In the genomic region with DNA sequence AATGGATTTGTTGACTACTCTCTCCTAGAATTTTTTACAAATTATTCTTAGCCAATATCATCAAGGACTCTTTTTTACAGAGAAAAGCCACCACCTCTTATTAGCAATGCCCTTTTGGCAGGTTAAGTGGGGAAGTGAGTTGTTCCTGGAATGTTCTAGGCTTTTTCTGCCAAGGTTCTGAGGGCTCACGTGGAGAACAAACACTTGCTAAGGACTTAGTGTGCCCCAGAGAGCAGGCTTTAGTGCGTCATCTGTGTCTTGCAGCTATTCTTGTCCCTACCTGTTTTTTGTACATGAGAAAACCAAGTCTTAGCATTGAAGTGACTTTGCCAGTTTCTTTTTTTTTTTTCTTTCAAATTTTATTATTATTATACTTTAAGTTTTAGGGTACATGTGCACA, we compare ENCODE assay signal across 25 cellular contexts. TPM values are rescaled to one million over a fixed set of nuclear protein-coding genes. Genes with fewer than 3 reads are reported as not detected.
DNase-seq lines count a peak whose midpoint lies in the region; ATAC-seq and TF ChIP-seq lines count a peak whose summit lies in the region.
"Had no signal": no experiment of that assay in that cellular context is flagged by ENCODE, and none has a peak within 500 bp of the region (broad histone marks: within the 10 kb centered on the region; RNA-seq: fewer than 3 reads in every experiment).

No MANE protein-coding gene starts in this region.

- DNase-seq in ascending aorta (ENCODE audit: low spot score in 2 of 2), result peak; percentile 30 to 89
- peak; percentile 70 for DNase-seq in esophagus muscularis mucosa (ENCODE audit: extremely low spot score)
- DNase-seq in lung (ENCODE audit: low spot score), result peak; percentile 37
- DNase-seq in upper lobe of left lung, result peak in 1 of 2 donors; percentile 81
- DNase-seq in coronary artery (ENCODE audit: low spot score), result no peak
- DNase-seq in activated naive CD4-positive, alpha-beta T cell treated with anti-CD3 and anti-CD28 coated beads, Interleukin-2, amount 50 U/mL, for 72 hours (ENCODE audit: low spot score in 2 of 2), result no peak
- DNase-seq: activated CD4-positive, alpha-beta T cell treated with anti-CD3 and anti-CD28 coated beads, Interleukin-2, amount 10 ng/mL, durations not matched to agents 24 days and 14 days; activated naive CD4-positive, alpha-beta T cell treated with anti-CD3 and anti-CD28 coated beads, Interleukin-2, amount 50 U/mL, for 16 hours; CD4-positive, alpha-beta memory T cell; DMS 273 treated with DMSO at 0.1 percent for 48 hours; effector CD8-positive, alpha-beta T cell; GDM1; left colon; mucosa of descending colon; NCI-H2029; posterior cingulate gyrus; SK-N-SH; stimulated activated CD4-positive, alpha-beta T cell treated with anti-CD3 and anti-CD28 coated beads, Interleukin-1b, Interleukin-23, amount 100 ng/mL, for 48 hours had no signal

- H3K36me3 Mint-ChIP-seq in activated naive CD4-positive, alpha-beta T cell treated with anti-CD3 and anti-CD28 coated beads, Interleukin-2, amount 50 U/mL, for 72 hours, result no peaks in the 10 kb centered on the region
- H3K36me3 Mint-ChIP-seq: CD4-positive, alpha-beta memory T cell had no signal

- intact Hi-C loops in ascending aorta (cut with DNase I), result loop anchor here (2.0 to 10.0 kb wide), 2 partner anchors 53 to 279 kb away; a partner anchor contains a TSS
- intact Hi-C loops in esophagus muscularis mucosa (cut with DNase I), result no loop called here

- TF ChIP-seq POLR2A in esophagus muscularis mucosa (IDR thresholded peaks at IDR 0.05; ENCODE audit: low read depth) (no peak), upper lobe of left lung (IDR thresholded peaks at IDR 0.05) (no peak)

- ATAC-seq in lung (ENCODE audit: insufficient read depth, low FRiP score) (peak; percentile 35), upper lobe of left lung (ENCODE audit: low FRiP score in 2 of 2) (peak; percentile 37 to 87), HG03196 (IDR thresholded peaks at IDR 0.05; ENCODE audit: unreplicated experiment) (no peak)
- ATAC-seq in activated naive CD4-positive, alpha-beta T cell treated with anti-CD3 and anti-CD28 coated beads, Interleukin-2, amount 50 U/mL, for 72 hours, result no peak
- ATAC-seq: left colon, mucosa of descending colon, Panc1 had no signal

- H3K27ac ChIP-seq in ascending aorta, result peak overlapping the region; percentile 82
- H3K27ac ChIP-seq in esophagus muscularis mucosa (replicated peaks in 1 of 4), result no peak overlapping the region
- peak overlapping the region in 1 of 2 donors; percentile 84 for H3K27ac ChIP-seq in lung (ENCODE audit: low read depth in 1 of 2, low read length in 1 of 2)
- peak overlapping the region in 1 of 4 donors; percentile 1 for H3K27ac ChIP-seq in upper lobe of left lung
- H3K27ac ChIP-seq in coronary artery, result no peak overlapping the region
- H3K27ac ChIP-seq: skin epidermis, VCaP had no signal

- no peak overlapping the region for H3K27ac Mint-ChIP-seq in activated naive CD4-positive, alpha-beta T cell treated with anti-CD3 and anti-CD28 coated beads, Interleukin-2, amount 50 U/mL, for 72 hours
- H3K27ac Mint-ChIP-seq: activated CD4-positive, alpha-beta T cell treated with anti-CD3 and anti-CD28 coated beads, Interleukin-2, amount 10 ng/mL, durations not matched to agents 24 days and 14 days; CD4-positive, alpha-beta memory T cell had no signal

- H3K9me3 ChIP-seq in ascending aorta, result no peaks in the 10 kb centered on the region
- no peaks in the 10 kb centered on the region for H3K9me3 ChIP-seq in esophagus muscularis mucosa
- H3K9me3 ChIP-seq in lung (ENCODE audit: control insufficient read depth in 2 of 2, insufficient read depth in 1 of 2, low read length in 1 of 2), result no peaks in the 10 kb centered on the region
- H3K9me3 ChIP-seq in upper lobe of left lung, result no peaks in the 10 kb centered on the region
- H3K9me3 ChIP-seq: HAP-1, mucosa of descending colon, SK-N-SH had no signal

- TF ChIP-seq CTCF in ascending aorta (IDR thresholded peaks at IDR 0.05), result no peak
- no peak for TF ChIP-seq CTCF in esophagus muscularis mucosa (IDR thresholded peaks at IDR 0.05)
- no peak for TF ChIP-seq CTCF in lung (IDR thresholded peaks at IDR 0.05; ENCODE audit: control extremely low read depth, extremely low read depth)
- no peak for TF ChIP-seq CTCF in upper lobe of left lung (IDR thresholded peaks at IDR 0.05)
- no peak for TF ChIP-seq CTCF in coronary artery (IDR thresholded peaks at IDR 0.05)

- H3K4me3 ChIP-seq in ascending aorta (no peak overlapping the region), esophagus muscularis mucosa (no peak overlapping the region), lung (no peak overlapping the region), upper lobe of left lung (no peak overlapping the region), coronary artery (no peak overlapping the region)
- H3K4me3 ChIP-seq: HAP-1, mucosa of descending colon, skin epidermis had no signal

- H3K4me1 ChIP-seq in ascending aorta (peaks cover 5 to 17% of the 10 kb centered on the region in 2 donors), esophagus muscularis mucosa (peaks cover 0 to 9% (median 4%) of the 10 kb centered on the region in 4 donors), lung (ENCODE audit: control insufficient read depth in 2 of 2, insufficient read depth in 2 of 2, low read length in 2 of 2) (peaks cover 0 to 3% of the 10 kb centered on the region in 2 donors), upper lobe of left lung (peaks cover 0 to 17% (median 5%) of the 10 kb centered on the region in 4 donors)
- H3K4me1 ChIP-seq: HAP-1 had no signal

- TF ChIP-seq EP300 in esophagus muscularis mucosa (IDR thresholded peaks at IDR 0.05), result no peak
- TF ChIP-seq EP300 in upper lobe of left lung (IDR thresholded peaks at IDR 0.05), result peak in 3 of 4 donors; percentile 46 to 96 (median 87)

- no peaks in the 10 kb centered on the region for H3K27me3 ChIP-seq in ascending aorta
- H3K27me3 ChIP-seq in esophagus muscularis mucosa, result no peaks in the 10 kb centered on the region
- H3K27me3 ChIP-seq in lung (ENCODE audit: control insufficient read depth, insufficient read depth), result no peaks in the 10 kb centered on the region
- no peaks in the 10 kb centered on the region for H3K27me3 ChIP-seq in upper lobe of left lung

- WGBS in esophagus muscularis mucosa, result 42% methylated on average over 2 of the region's 2 CpGs
- WGBS in lung, 2 donors, result 54 to 57% methylated on average over 2 of the region's 2 CpGs
- WGBS in upper lobe of left lung, 2 donors, result 44 to 45% methylated on average over 2 of the region's 2 CpGs

- H3K9me3 Mint-ChIP-seq in activated naive CD4-positive, alpha-beta T cell treated with anti-CD3 and anti-CD28 coated beads, Interleukin-2, amount 50 U/mL, for 72 hours, result no peaks in the 10 kb centered on the region
- H3K9me3 Mint-ChIP-seq: activated CD4-positive, alpha-beta T cell treated with anti-CD3 and anti-CD28 coated beads, Interleukin-2, amount 10 ng/mL, durations not matched to agents 24 days and 14 days; CD4-positive, alpha-beta memory T cell had no signal

- H3K36me3 ChIP-seq in ascending aorta, result no peaks in the 10 kb centered on the region
- H3K36me3 ChIP-seq in esophagus muscularis mucosa, result no peaks in the 10 kb centered on the region
- H3K36me3 ChIP-seq in lung (ENCODE audit: control insufficient read depth in 2 of 2, insufficient read depth in 2 of 2, low read length in 2 of 2), result no peaks in the 10 kb centered on the region
- H3K36me3 ChIP-seq in upper lobe of left lung, result no peaks in the 10 kb centered on the region
- H3K36me3 ChIP-seq: HAP-1 had no signal

RNA-seq across cellular contexts. Expression of a gene that starts 33.5 kb away (rescaled TPM):
- not detected for total RNA-seq in ascending aorta
- not detected for total RNA-seq in esophagus muscularis mucosa
- 10 to 100 TPM; 10.7 to 15.4 TPM for total RNA-seq in lung
- 1 to 10 TPM; 2.0 to 2.2 TPM for polyA plus RNA-seq in lung
- 10 to 100 TPM in 2 of 6 donors, 1 to 10 TPM in 3, under 1 TPM in 1; 0.37 to 14.3 (median 6.1) TPM for total RNA-seq in upper lobe of left lung
- total RNA-seq in activated naive CD4-positive, alpha-beta T cell treated with anti-CD3 and anti-CD28 coated beads, Interleukin-2, amount 50 U/mL, for 72 hours, result under 1 TPM in 1 of 2 donors, not detected in 1; 0.41 TPM
- total RNA-seq: activated CD4-positive, alpha-beta T cell treated with anti-CD3 and anti-CD28 coated beads, Interleukin-2, amount 10 ng/mL, durations not matched to agents 24 days and 14 days; CD4-positive, alpha-beta memory T cell; chondrocyte; T-helper 2 cell treated with Interferon-gamma antibody and Interleukin-4, amounts not matched to agents 100 ng/mL and 5 ng/mL, for 36 hours had no signal
- polyA plus RNA-seq: CD4-positive, alpha-beta memory T cell had no signal

RNA-seq across cellular contexts. Expression of a gene that starts 33.5 kb away (rescaled TPM):
- 2.2 TPM for total RNA-seq in ascending aorta
- total RNA-seq in esophagus muscularis mucosa, result 10 to 100 TPM; 23.2 to 34.4 (median 25.3) TPM
- 10 to 100 TPM; 14.5 to 39.5 TPM for total RNA-seq in lung
- 10 to 100 TPM; 11.0 to 26.4 TPM for polyA plus RNA-seq in lung
- total RNA-seq in upper lobe of left lung, result 10 to 100 TPM; 13.5 to 44.0 (median 18.4) TPM
- total RNA-seq in activated naive CD4-positive, alpha-beta T cell treated with anti-CD3 and anti-CD28 coated beads, Interleukin-2, amount 50 U/mL, for 72 hours, result 10 to 100 TPM; 16.5 to 19.1 TPM

Comparison
In these comparisons a context has a peak if more than half of its experiments do, and no peak if none do; other contexts are left out.
1. DNase-seq: peak in ascending aorta (2 of 2), esophagus muscularis mucosa (single experiment) and lung (single experiment); none in coronary artery (single experiment) and activated naive CD4-positive, alpha-beta T cell treated with anti-CD3 and anti-CD28 coated beads, Interleukin-2, amount 50 U/mL, for 72 hours (0 of 2).
2. H3K27ac ChIP-seq: peak in ascending aorta (2 of 2); none in esophagus muscularis mucosa (0 of 4) and coronary artery (0 of 2).
3. ATAC-seq: peak in lung (single experiment) and upper lobe of left lung (2 of 2); none in HG03196 (single experiment) and activated naive CD4-positive, alpha-beta T cell treated with anti-CD3 and anti-CD28 coated beads, Interleukin-2, amount 50 U/mL, for 72 hours (0 of 2).